ENCODE assay signal across 20 cellular contexts in the genomic region with DNA sequence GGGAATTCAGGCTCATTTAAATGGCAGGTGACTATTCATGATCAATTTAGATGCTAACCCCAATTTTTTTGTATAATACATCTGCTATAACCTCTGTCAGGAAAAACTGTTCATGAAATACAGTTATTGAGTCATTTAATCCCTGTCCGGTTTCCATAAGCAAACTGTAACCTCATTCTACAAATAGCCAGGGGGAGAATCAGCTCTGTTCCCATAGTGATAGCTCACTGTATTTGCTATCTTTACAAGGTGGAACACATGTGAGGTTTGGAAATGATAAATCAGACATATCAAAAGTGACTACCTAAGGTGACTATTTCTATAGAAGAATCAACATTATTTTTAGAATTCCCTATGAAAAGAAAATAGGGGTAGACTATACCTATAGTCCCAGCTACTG.
"Had no signal": no experiment of that assay in that cellular context is flagged by ENCODE, and none has a peak within 500 bp of the region (broad histone marks: within the 10 kb centered on the region; RNA-seq: fewer than 3 reads in every experiment).

No MANE protein-coding gene starts in this region.

- H3K4me1 Mint-ChIP-seq: activated naive CD4-positive, alpha-beta T cell treated with anti-CD3 and anti-CD28 coated beads, Interleukin-2, amount 50 U/mL, for 24 hours had no signal

- H3K36me3 ChIP-seq: neural progenitor cell, ovary had no signal

- H3K4me3 ChIP-seq: adrenal gland, esophagus squamous epithelium, heart right ventricle, left ventricle myocardium inferior, neural progenitor cell, ovary, psoas muscle, tibial artery had no signal

- H3K4me2 ChIP-seq: neural progenitor cell had no signal

- FAIRE-seq: endothelial cell of umbilical vein had no signal

- H3K9me3 ChIP-seq: adrenal gland, esophagus squamous epithelium, heart right ventricle, left ventricle myocardium inferior, ovary, psoas muscle, tibial artery had no signal

- DNase-seq: activated CD4-positive, alpha-beta T cell treated with anti-CD3 and anti-CD28 coated beads, Interleukin-2, amount 50 U/mL, for 4 hours; activated gamma-delta T cell; effector memory CD4-positive, alpha-beta T cell; esophagus squamous epithelium; heart right ventricle; kidney glomerular epithelial cell; left ventricle myocardium inferior; mesenchymal stem cell; naive thymus-derived CD4-positive, alpha-beta T cell; ovary; psoas muscle; right cardiac atrium; stimulated activated CD4-positive, alpha-beta T cell treated with anti-CD3 and anti-CD28 coated beads, Interleukin-2, amount 100 ng/mL, for 24 hours; stimulated activated naive CD8-positive, alpha-beta T cell treated with anti-CD3 and anti-CD28 coated beads, Interleukin-15, Interleukin-2, amounts not matched to agents 100 U/mL and 50 U/mL, for 24 hours; substantia nigra; tibial artery had no signal

- H3K27ac Mint-ChIP-seq: activated naive CD4-positive, alpha-beta T cell treated with anti-CD3 and anti-CD28 coated beads, Interleukin-2, amount 50 U/mL, for 24 hours; neural progenitor cell had no signal

- ATAC-seq: heart right ventricle; naive thymus-derived CD4-positive, alpha-beta T cell; psoas muscle; right cardiac atrium; stimulated activated naive CD8-positive, alpha-beta T cell treated with anti-CD3 and anti-CD28 coated beads, Interleukin-15, Interleukin-2, amounts not matched to agents 100 U/mL and 50 U/mL, for 24 hours had no signal

- H3K27me3 Mint-ChIP-seq: activated naive CD4-positive, alpha-beta T cell treated with anti-CD3 and anti-CD28 coated beads, Interleukin-2, amount 50 U/mL, for 24 hours; naive thymus-derived CD4-positive, alpha-beta T cell had no signal

- H3K27ac ChIP-seq: adrenal gland, esophagus squamous epithelium, heart right ventricle, left ventricle myocardium inferior, neural progenitor cell, ovary, psoas muscle, tibial artery had no signal

- H3K27me3 ChIP-seq: adrenal gland, esophagus squamous epithelium, heart right ventricle, neural progenitor cell, ovary, tibial artery had no signal

- H3K9ac ChIP-seq: neural progenitor cell had no signal

- H3K9me3 Mint-ChIP-seq: activated naive CD4-positive, alpha-beta T cell treated with anti-CD3 and anti-CD28 coated beads, Interleukin-2, amount 50 U/mL, for 24 hours; naive thymus-derived CD4-positive, alpha-beta T cell; neural progenitor cell had no signal

- H3K4me1 ChIP-seq: esophagus squamous epithelium, heart right ventricle, left ventricle myocardium inferior, neural progenitor cell, psoas muscle, tibial artery had no signal

- H3K4me3 Mint-ChIP-seq: activated naive CD4-positive, alpha-beta T cell treated with anti-CD3 and anti-CD28 coated beads, Interleukin-2, amount 50 U/mL, for 24 hours; naive thymus-derived CD4-positive, alpha-beta T cell; neural progenitor cell had no signal
